Comparison of ENCODE assay signal across 8 cellular contexts in genomic region chr15:74889882-74890768, GRCh38. TPM values are rescaled to one million over a fixed set of nuclear protein-coding genes. Genes with fewer than 3 reads are reported as not detected.
A peak's percentile ranks its signal among the peaks of the same experiment; 100 is the strongest.
DNase-seq lines count a peak whose midpoint lies in the region; ATAC-seq and TF ChIP-seq lines count a peak whose summit lies in the region.

A gene with protein sequence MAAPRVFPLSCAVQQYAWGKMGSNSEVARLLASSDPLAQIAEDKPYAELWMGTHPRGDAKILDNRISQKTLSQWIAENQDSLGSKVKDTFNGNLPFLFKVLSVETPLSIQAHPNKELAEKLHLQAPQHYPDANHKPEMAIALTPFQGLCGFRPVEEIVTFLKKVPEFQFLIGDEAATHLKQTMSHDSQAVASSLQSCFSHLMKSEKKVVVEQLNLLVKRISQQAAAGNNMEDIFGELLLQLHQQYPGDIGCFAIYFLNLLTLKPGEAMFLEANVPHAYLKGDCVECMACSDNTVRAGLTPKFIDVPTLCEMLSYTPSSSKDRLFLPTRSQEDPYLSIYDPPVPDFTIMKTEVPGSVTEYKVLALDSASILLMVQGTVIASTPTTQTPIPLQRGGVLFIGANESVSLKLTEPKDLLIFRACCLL (plus strand): TSS chr15:74890042. CDS start chr15:74890074, 32 bp downstream.

- no peak for TF ChIP-seq EP300 in ovary (IDR thresholded peaks at IDR 0.05)

- peak; percentile 57 for TF ChIP-seq POLR2A in ovary (IDR thresholded peaks at IDR 0.05)

- H3K4me1 ChIP-seq in HEK293 (ENCODE audit: control insufficient read depth, insufficient read depth, low read length) (peaks cover 4% of the 10 kb centered on the region; the same call in 1 of the 2 replicates), ovary (ENCODE audit: insufficient read depth) (peaks cover 12% of the 10 kb centered on the region), thoracic aorta (ENCODE audit: control insufficient read depth in 1 of 2, low read depth in 2 of 2) (peaks cover 12 to 18% of the 10 kb centered on the region in 2 donors)

- intact Hi-C loops in head of caudate nucleus (cut with DNase I): no loop called here
- intact Hi-C loops in ovary (cut with DNase I): no loop called here

- peaks cover 21% of the 10 kb centered on the region for H3K36me3 Mint-ChIP-seq in activated naive CD8-positive, alpha-beta T cell treated with anti-CD3 and anti-CD28 coated beads, Interleukin-2, amount 10 ng/mL, durations not matched to agents 7 days and 5 days

- POLR2A ChIA-PET in HEK293 (lab: Yijun Ruan, JAX): interaction anchor here (1.0 to 2.8 kb wide), 10 partner anchors 12 to 133 kb away, joined by 3 to 25 read pairs (median 4); partner anchors contain the start of genes COX5A, CSK, FAM219B and PPCDC
- POLR2A ChIA-PET in activated naive CD8-positive, alpha-beta T cell treated with anti-CD3 and anti-CD28 coated beads, Interleukin-2, amount 10 ng/mL, durations not matched to agents 7 days and 5 days (lab: Charles Lee): interaction anchor here (0.6 to 2.3 kb wide), 9 partner anchors 9 to 290 kb away, joined by 3 to 18 read pairs (median 4); partner anchors contain the start of genes FAM219B and SCAMP2

- WGBS in ovary, 3 donors: 0 to 1% (median 1%) methylated on average over 43 to 48 of the region's 48 CpGs

- peak within 1 kb of the TSS; percentile 87 for H3K4me3 Mint-ChIP-seq in activated naive CD8-positive, alpha-beta T cell treated with anti-CD3 and anti-CD28 coated beads, Interleukin-2, amount 10 ng/mL, durations not matched to agents 7 days and 5 days

- no peaks in the 10 kb centered on the region for H3K9me3 Mint-ChIP-seq in activated naive CD8-positive, alpha-beta T cell treated with anti-CD3 and anti-CD28 coated beads, Interleukin-2, amount 10 ng/mL, durations not matched to agents 7 days and 5 days

- H3K36me3 ChIP-seq in HEK293 (ENCODE audit: control insufficient read depth in 2 of 2, insufficient read depth in 1 of 2, low read length in 2 of 2): peaks cover 18 to 29% of the 10 kb centered on the region in 2 experiments; a peak in 2 of 3 replicates
- H3K36me3 ChIP-seq in ovary: no peaks in the 10 kb centered on the region
- H3K36me3 ChIP-seq in thoracic aorta: peaks cover 6% of the 10 kb centered on the region

- peak within 1 kb of the TSS; percentile 66 for H3K27ac ChIP-seq in HEK293 (ENCODE audit: extremely low read depth, low read depth, low read length)
- H3K27ac ChIP-seq in ovary: peak within 1 kb of the TSS; percentile 31 to 80
- peak within 1 kb of the TSS; percentile 57 to 71 for H3K27ac ChIP-seq in thoracic aorta

- ATAC-seq in activated naive CD8-positive, alpha-beta T cell treated with anti-CD3 and anti-CD28 coated beads, Interleukin-2, amount 10 ng/mL, durations not matched to agents 7 days and 5 days (ENCODE audit: low read depth): peak; percentile 93
- ATAC-seq in thoracic aorta (ENCODE audit: insufficient number of reproducible peaks, low FRiP score, low read depth): no peak

- H3K9me3 ChIP-seq in HEK293 (ENCODE audit: control insufficient read depth, insufficient read depth, low read depth, low read length) (no peaks in the 10 kb centered on the region), ovary (no peaks in the 10 kb centered on the region), thoracic aorta (no peaks in the 10 kb centered on the region)

- peak within 1 kb of the TSS; percentile 80 for H3K27ac Mint-ChIP-seq in activated naive CD8-positive, alpha-beta T cell treated with anti-CD3 and anti-CD28 coated beads, Interleukin-2, amount 10 ng/mL, durations not matched to agents 7 days and 5 days

- H3K27me3 Mint-ChIP-seq in activated naive CD8-positive, alpha-beta T cell treated with anti-CD3 and anti-CD28 coated beads, Interleukin-2, amount 10 ng/mL, durations not matched to agents 7 days and 5 days: no peaks in the 10 kb centered on the region

- TF ChIP-seq CTCF in HEK293 (tag by site-specific recombination; IDR thresholded peaks at IDR 0.05) (peak; percentile 52), ovary (IDR thresholded peaks at IDR 0.05) (peak in 1 of 3 donors; percentile 32), thoracic aorta (IDR thresholded peaks at IDR 0.05) (peak; percentile 43)

- CTCF ChIA-PET in HEK293 (lab: Yijun Ruan, JAX): interaction anchor here (0.6 to 7.7 kb wide), 6 partner anchors 9 to 418 kb away, joined by 3 to 57 read pairs (median 4); partner anchors contain the start of gene RPP25

- H3K27me3 ChIP-seq in ovary (no peaks in the 10 kb centered on the region), thoracic aorta (replicated peaks; ENCODE audit: insufficient read depth) (no peaks in the 10 kb centered on the region)

- peaks cover 31% of the 10 kb centered on the region for H3K4me1 Mint-ChIP-seq in activated naive CD8-positive, alpha-beta T cell treated with anti-CD3 and anti-CD28 coated beads, Interleukin-2, amount 10 ng/mL, durations not matched to agents 7 days and 5 days

- H3K4me3 ChIP-seq in HEK293 (ENCODE audit: low read depth, low read length) (peak within 1 kb of the TSS; percentile 75), ovary (peak within 1 kb of the TSS; percentile 96), thoracic aorta (peak within 1 kb of the TSS; percentile 92)

- DNase-seq in GM03348 (ENCODE audit: low spot score) (peak; percentile 95), NCI-H1092 (lab: John Stamatoyannopoulos, UW) (peak; percentile 56), SW480 (ENCODE audit: low spot score) (peak; percentile 79), head of caudate nucleus (peak; percentile 87 to 97 (median 93)), ovary (peak; percentile 77 to 89 (median 84)), thoracic aorta (ENCODE audit: low spot score) (peak; percentile 49)
- peak; percentile 85 for DNase-seq in activated naive CD8-positive, alpha-beta T cell treated with anti-CD3 and anti-CD28 coated beads, Interleukin-2, amount 10 ng/mL, durations not matched to agents 7 days and 5 days

TF ChIP-seq in HEK293, 187 proteins besides CTCF, POLR2A, EP300 and RAD21 (continues in another document):
- TF ChIP-seq GLI4 (tag by site-specific recombination; IDR thresholded peaks at IDR 0.05) (peak; percentile 17; the same call in 1 of the 2 replicates), ZNF777 (tag by site-specific recombination; IDR thresholded peaks at IDR 0.05; ENCODE audit: borderline replicate concordance) (no peak; the same call in 1 of the 2 replicates), ZNF16 (tag by site-specific recombination; IDR thresholded peaks at IDR 0.05; ENCODE audit: low read depth) (no peak), MEIS1 (CRISPR knock-in tag; IDR thresholded peaks at IDR 0.05; ENCODE audit: borderline replicate concordance) (no peak), ZNF223 (tag by site-specific recombination; IDR thresholded peaks at IDR 0.05) (no peak), ZBTB26 (tag by site-specific recombination; optimal IDR thresholded peaks at IDR 0.05) (peak; percentile 97), ZNF266 (tag by site-specific recombination; IDR thresholded peaks at IDR 0.05; ENCODE audit: low read depth) (no peak), KLF9 (tag by site-specific recombination; IDR thresholded peaks at IDR 0.05; ENCODE audit: low read depth) (peak; percentile 62; the same call in 1 of the 2 replicates), TCF7L2 (IDR thresholded peaks at IDR 0.05; ENCODE audit: borderline replicate concordance, low read depth, low read length) (no peak), ZNF560 (tag by site-specific recombination; IDR thresholded peaks at IDR 0.05; ENCODE audit: borderline replicate concordance) (no peak), ZNF335 (tag by site-specific recombination; conservative IDR thresholded peaks at IDR 0.05) (peak; percentile 100), INSM2 (tag by site-specific recombination; IDR thresholded peaks at IDR 0.05) (peak; percentile 53; the same call in 1 of the 2 replicates), ZNF558 (tag by site-specific recombination; IDR thresholded peaks at IDR 0.05) (no peak), ZNF311 (tag by site-specific recombination; IDR thresholded peaks at IDR 0.05; ENCODE audit: borderline replicate concordance) (no peak), ZNF670 (tag by site-specific recombination; IDR thresholded peaks at IDR 0.05; ENCODE audit: low read depth) (no peak), ZNF423 (tag by site-specific recombination; IDR thresholded peaks at IDR 0.05) (peak; percentile 42), YY1 (tag by site-specific recombination; IDR thresholded peaks at IDR 0.05) (peak; percentile 99), ZNF544 (tag by site-specific recombination; IDR thresholded peaks at IDR 0.05) (no peak)

RNA-seq across cellular contexts. Expression of the gene that starts here (rescaled TPM):
- 10 to 100 TPM; 68.7 to 72.9 TPM for total RNA-seq in activated naive CD8-positive, alpha-beta T cell treated with anti-CD3 and anti-CD28 coated beads, Interleukin-2, amount 10 ng/mL, durations not matched to agents 7 days and 5 days
- 10 to 100 TPM; 42.6 to 55.6 (median 48.6) TPM for total RNA-seq in ovary
- 10 to 100 TPM; 28.8 to 42.4 TPM for polyA plus RNA-seq in ovary
- 10 to 100 TPM; 45.6 to 65.5 TPM for total RNA-seq in thoracic aorta
